ENCODE assay signal across 15 cellular contexts in genomic region chr2:32775954-32776353, GRCh38.
DNase-seq lines count a peak whose midpoint lies in the region; ATAC-seq and TF ChIP-seq lines count a peak whose summit lies in the region.
"Had no signal": no experiment of that assay in that cellular context is flagged by ENCODE, and none has a peak within 500 bp of the region (broad histone marks: within the 10 kb centered on the region; RNA-seq: fewer than 3 reads in every experiment).

No MANE protein-coding gene starts in this region.

- no peak for DNase-seq in activated CD4-positive, alpha-beta T cell treated with anti-CD3 and anti-CD28 coated beads for 36 hours
- DNase-seq in activated CD4-positive, alpha-beta T cell treated with anti-CD3 and anti-CD28 coated beads, Interleukin-2, amount 10 ng/mL, durations not matched to agents 24 days and 14 days: no peak
- DNase-seq in GM10248 (ENCODE audit: extremely low spot score) (peak; percentile 16), SK-N-SH (no peak), HAP-1 (ENCODE audit: low spot score in 2 of 2) (no peak)
- DNase-seq in stimulated activated CD4-positive, alpha-beta T cell treated with anti-CD3 and anti-CD28 coated beads, Interleukin-15, amount 100 ng/mL, for 24 hours: no peak
- no peak for DNase-seq in activated CD8-positive, alpha-beta T cell treated with anti-CD3 and anti-CD28 coated beads for 36 hours
- DNase-seq: CD4-positive, CD25-positive, alpha-beta regulatory T cell; DMS 273 treated with DMSO at 0.1 percent for 48 hours; GM23248; H7 had no signal

- H3K27ac ChIP-seq in SK-N-SH (ENCODE audit: low read depth in 2 of 2, low read length in 1 of 2): no peak overlapping the region
- H3K27ac ChIP-seq: 22Rv1; BLaER1 treated with 17β-estradiol and CSF1 and Interleukin-3, amounts not matched to agents 10 nM and 100 nM; GM23248 had no signal

- H3K36me3 Mint-ChIP-seq in activated CD4-positive, alpha-beta T cell treated with anti-CD3 and anti-CD28 coated beads for 36 hours (ENCODE audit: low read depth): peaks cover 45% of the 10 kb centered on the region
- H3K36me3 Mint-ChIP-seq in activated CD4-positive, alpha-beta T cell treated with anti-CD3 and anti-CD28 coated beads, Interleukin-2, amount 10 ng/mL, durations not matched to agents 24 days and 14 days (ENCODE audit: low read depth): peaks cover 22% of the 10 kb centered on the region
- peaks cover 31% of the 10 kb centered on the region for H3K36me3 Mint-ChIP-seq in nephron (ENCODE audit: low read depth)
- peaks cover 42% of the 10 kb centered on the region for H3K36me3 Mint-ChIP-seq in activated CD8-positive, alpha-beta T cell treated with anti-CD3 and anti-CD28 coated beads for 36 hours (ENCODE audit: low read depth)

- WGBS in SK-N-SH (ENCODE audit: low lambda C conversion rate): 94% methylated on average over 1 of the region's 1 CpG

- H3K9ac ChIP-seq in SK-N-SH: no peak overlapping the region
- H3K9ac ChIP-seq: BLaER1 treated with 17β-estradiol and CSF1 and Interleukin-3, amounts not matched to agents 10 nM and 100 nM; GM23248 had no signal

- intact Hi-C loops in activated CD4-positive, alpha-beta T cell treated with anti-CD3 and anti-CD28 coated beads for 36 hours (cut with DNase I, micrococcal nuclease): loop anchor here (5.0 to 10.0 kb wide), 3 partner anchors 171 to 599 kb away; partner anchors contain the start of gene LTBP1 (in 1 of the 2)
- intact Hi-C loops in activated CD4-positive, alpha-beta T cell treated with anti-CD3 and anti-CD28 coated beads, Interleukin-2, amount 10 ng/mL, durations not matched to agents 24 days and 14 days (cut with micrococcal nuclease): loop anchor here (10.0 kb wide), 1 partner anchor 599 kb away; no protein-coding TSS in a partner anchor
- intact Hi-C loops in activated CD8-positive, alpha-beta T cell treated with anti-CD3 and anti-CD28 coated beads for 36 hours (cut with micrococcal nuclease): loop anchor here (10.0 kb wide), 1 partner anchor 169 kb away; the partner anchor contains the start of gene LTBP1

- H3K4me2 ChIP-seq in SK-N-SH: no peak overlapping the region
- H3K4me2 ChIP-seq: BLaER1 treated with 17β-estradiol and CSF1 and Interleukin-3, amounts not matched to agents 10 nM and 100 nM had no signal

- no peaks in the 10 kb centered on the region; a peak in 2 of 4 replicates for H3K4me1 ChIP-seq in SK-N-SH (ENCODE audit: control insufficient read depth in 1 of 2, insufficient read depth in 2 of 2, low read depth in 1 of 2, low read length in 1 of 2)
- H3K4me1 ChIP-seq in HAP-1: no peaks in the 10 kb centered on the region
- H3K4me1 ChIP-seq: BLaER1 treated with 17β-estradiol and CSF1 and Interleukin-3, amounts not matched to agents 10 nM and 100 nM had no signal

- ATAC-seq in activated CD4-positive, alpha-beta T cell treated with anti-CD3 and anti-CD28 coated beads for 36 hours: peak; percentile 44
- no peak for ATAC-seq in activated CD8-positive, alpha-beta T cell treated with anti-CD3 and anti-CD28 coated beads for 36 hours
- ATAC-seq: HepG2 had no signal

- no peak overlapping the region for H3K4me3 Mint-ChIP-seq in activated CD4-positive, alpha-beta T cell treated with anti-CD3 and anti-CD28 coated beads for 36 hours
- no peak overlapping the region for H3K4me3 Mint-ChIP-seq in activated CD4-positive, alpha-beta T cell treated with anti-CD3 and anti-CD28 coated beads, Interleukin-2, amount 10 ng/mL, durations not matched to agents 24 days and 14 days
- H3K4me3 Mint-ChIP-seq in nephron: no peak overlapping the region
- no peak overlapping the region for H3K4me3 Mint-ChIP-seq in activated CD8-positive, alpha-beta T cell treated with anti-CD3 and anti-CD28 coated beads for 36 hours
- H3K4me3 Mint-ChIP-seq: CD4-positive, CD25-positive, alpha-beta regulatory T cell had no signal

- H3K27me3 ChIP-seq in SK-N-SH (ENCODE audit: insufficient read depth): no peaks in the 10 kb centered on the region
- H3K27me3 ChIP-seq in HAP-1 (ENCODE audit: low read depth): no peaks in the 10 kb centered on the region
- H3K27me3 ChIP-seq: BLaER1 treated with 17β-estradiol and CSF1 and Interleukin-3, amounts not matched to agents 10 nM and 100 nM had no signal

- H3K9me2 ChIP-seq in SK-N-SH: no peaks in the 10 kb centered on the region

- no peak overlapping the region for H3K27ac Mint-ChIP-seq in activated CD4-positive, alpha-beta T cell treated with anti-CD3 and anti-CD28 coated beads for 36 hours
- H3K27ac Mint-ChIP-seq in activated CD4-positive, alpha-beta T cell treated with anti-CD3 and anti-CD28 coated beads, Interleukin-2, amount 10 ng/mL, durations not matched to agents 24 days and 14 days: no peak overlapping the region
- peak overlapping the region in 2 of 3 experiments; percentile 27 to 55 for H3K27ac Mint-ChIP-seq in nephron
- H3K27ac Mint-ChIP-seq in activated CD8-positive, alpha-beta T cell treated with anti-CD3 and anti-CD28 coated beads for 36 hours: no peak overlapping the region

- in situ Hi-C loops in HAP-1 (cut with MboI; ENCODE audit: low sequenced_read_pairs): no loop called here

- no peaks in the 10 kb centered on the region for H3K79me2 ChIP-seq in SK-N-SH (ENCODE audit: insufficient read depth)

- peaks cover 3% of the 10 kb centered on the region for H3K4me1 Mint-ChIP-seq in activated CD4-positive, alpha-beta T cell treated with anti-CD3 and anti-CD28 coated beads for 36 hours
- H3K4me1 Mint-ChIP-seq in activated CD4-positive, alpha-beta T cell treated with anti-CD3 and anti-CD28 coated beads, Interleukin-2, amount 10 ng/mL, durations not matched to agents 24 days and 14 days: peaks cover 2% of the 10 kb centered on the region
- H3K4me1 Mint-ChIP-seq in nephron: peaks cover 17% of the 10 kb centered on the region
- peaks cover 4% of the 10 kb centered on the region for H3K4me1 Mint-ChIP-seq in activated CD8-positive, alpha-beta T cell treated with anti-CD3 and anti-CD28 coated beads for 36 hours (ENCODE audit: low read depth)

- H3K9me3 ChIP-seq in SK-N-SH (0 out of 2 replicates have a peak, but pooled peaks cover 2% of the 10 kb centered on the region), HAP-1 (no peaks in the 10 kb centered on the region)

- H3K9me3 Mint-ChIP-seq in activated CD4-positive, alpha-beta T cell treated with anti-CD3 and anti-CD28 coated beads for 36 hours (ENCODE audit: low read depth): peaks cover 14% of the 10 kb centered on the region
- peaks cover 6% of the 10 kb centered on the region for H3K9me3 Mint-ChIP-seq in activated CD4-positive, alpha-beta T cell treated with anti-CD3 and anti-CD28 coated beads, Interleukin-2, amount 10 ng/mL, durations not matched to agents 24 days and 14 days
- H3K9me3 Mint-ChIP-seq in nephron: peaks cover 7% of the 10 kb centered on the region
- peaks cover 10% of the 10 kb centered on the region for H3K9me3 Mint-ChIP-seq in activated CD8-positive, alpha-beta T cell treated with anti-CD3 and anti-CD28 coated beads for 36 hours

- peaks cover 7 to 33% of the 10 kb centered on the region in 2 experiments for H3K36me3 ChIP-seq in SK-N-SH (replicated peaks in 1 of 2; ENCODE audit: control insufficient read depth in 1 of 2, insufficient read depth in 2 of 2, low read length in 1 of 2)
- H3K36me3 ChIP-seq in HAP-1 (replicated peaks): no peaks in the 10 kb centered on the region

- no peak; a peak in 1 of 4 replicates for TF ChIP-seq EP300 in SK-N-SH (IDR thresholded peaks at IDR 0.05; ENCODE audit: borderline replicate concordance in 1 of 2, low read depth in 1 of 2, low read length in 1 of 2)

- CTCF ChIA-PET in activated CD4-positive, alpha-beta T cell treated with anti-CD3 and anti-CD28 coated beads for 36 hours (lab: Charles Lee): interaction anchor here (1.4 to 1.7 kb wide), 2 partner anchors 10 to 13 kb away, joined by 4 to 6 read pairs; no protein-coding TSS in a partner anchor
- CTCF ChIA-PET in GM10248 (lab: Yijun Ruan, JAX) (interaction anchor here (1.2 to 1.8 kb wide), 3 partner anchors 9 to 12 kb away, joined by 3 to 7 read pairs (median 5); no protein-coding TSS in a partner anchor), SK-N-SH (lab: Yijun Ruan, JAX) (interaction anchor here (1.0 to 7.6 kb wide), 3 partner anchors 258 to 596 kb away, joined by 3 to 75 read pairs (median 8); no protein-coding TSS in a partner anchor)
- CTCF ChIA-PET in activated CD8-positive, alpha-beta T cell treated with anti-CD3 and anti-CD28 coated beads for 36 hours (lab: Charles Lee): interaction anchor here (1.4 kb wide), 1 partner anchor 8 kb away, joined by 3 read pairs; no protein-coding TSS in a partner anchor

- no peaks in the 10 kb centered on the region for H3F3A ChIP-seq in SK-N-SH (replicated peaks; ENCODE audit: insufficient read depth)

- H3K4me3 ChIP-seq in SK-N-SH (ENCODE audit: low read depth in 2 of 2, low read length in 1 of 2) (no peak overlapping the region), HAP-1 (no peak overlapping the region)
- H3K4me3 ChIP-seq: BLaER1 treated with 17β-estradiol and CSF1 and Interleukin-3, amounts not matched to agents 10 nM and 100 nM; GM23248 had no signal

- no peaks in the 10 kb centered on the region for H4K20me1 ChIP-seq in SK-N-SH (ENCODE audit: insufficient read depth)
- H4K20me1 ChIP-seq: BLaER1 treated with 17β-estradiol and CSF1 and Interleukin-3, amounts not matched to agents 10 nM and 100 nM had no signal

- no peaks in the 10 kb centered on the region for H3K27me3 Mint-ChIP-seq in activated CD4-positive, alpha-beta T cell treated with anti-CD3 and anti-CD28 coated beads for 36 hours
- H3K27me3 Mint-ChIP-seq in activated CD4-positive, alpha-beta T cell treated with anti-CD3 and anti-CD28 coated beads, Interleukin-2, amount 10 ng/mL, durations not matched to agents 24 days and 14 days: no peaks in the 10 kb centered on the region
- no peaks in the 10 kb centered on the region for H3K27me3 Mint-ChIP-seq in nephron (ENCODE audit: low read depth)
- no peaks in the 10 kb centered on the region for H3K27me3 Mint-ChIP-seq in activated CD8-positive, alpha-beta T cell treated with anti-CD3 and anti-CD28 coated beads for 36 hours
- H3K27me3 Mint-ChIP-seq: CD4-positive, CD25-positive, alpha-beta regulatory T cell had no signal

- POLR2A ChIA-PET in activated CD4-positive, alpha-beta T cell treated with anti-CD3 and anti-CD28 coated beads for 36 hours (lab: Charles Lee): no interaction called here
- POLR2A ChIA-PET in GM10248 (lab: Yijun Ruan, JAX) (no interaction called here), SK-N-SH (lab: Yijun Ruan, JAX) (no interaction called here)
- POLR2A ChIA-PET in activated CD8-positive, alpha-beta T cell treated with anti-CD3 and anti-CD28 coated beads for 36 hours (lab: Charles Lee): no interaction called here

- H2AFZ ChIP-seq in SK-N-SH (ENCODE audit: low read depth): no peak overlapping the region
- H2AFZ ChIP-seq: GM23248 had no signal

- no peak for TF ChIP-seq RAD21 in SK-N-SH (IDR thresholded peaks at IDR 0.05; ENCODE audit: low read length)

- TF ChIP-seq CTCF in GM10248 (IDR thresholded peaks at IDR 0.05; ENCODE audit: control extremely low read depth, extremely low read depth, low read depth, missing control alignments): no peak
- TF ChIP-seq CTCF in SK-N-SH (IDR thresholded peaks at IDR 0.05): no peak
- no peak for TF ChIP-seq CTCF in nephron (IDR thresholded peaks at IDR 0.05; ENCODE audit: unreplicated experiment in 3 of 3)
- TF ChIP-seq CTCF in activated CD8-positive, alpha-beta T cell treated with anti-CD3 and anti-CD28 coated beads for 36 hours (IDR thresholded peaks at IDR 0.05): no peak

TF ChIP-seq in SK-N-SH, 30 proteins besides CTCF, POLR2A, EP300 and RAD21 (continues in another document):
- TF ChIP-seq MXI1 (IDR thresholded peaks at IDR 0.05; ENCODE audit: low read depth, low read length): no peak
- TF ChIP-seq TEAD4 (IDR thresholded peaks at IDR 0.05; ENCODE audit: borderline replicate concordance, insufficient read depth): no peak

Comparison
In these comparisons a context has a peak if more than half of its experiments do, and no peak if none do; other contexts are left out.
1. H3K27ac Mint-ChIP-seq: peak in nephron (2 of 3); none in activated CD4-positive, alpha-beta T cell treated with anti-CD3 and anti-CD28 coated beads for 36 hours (single experiment), activated CD4-positive, alpha-beta T cell treated with anti-CD3 and anti-CD28 coated beads, Interleukin-2, amount 10 ng/mL, durations not matched to agents 24 days and 14 days (single experiment) and activated CD8-positive, alpha-beta T cell treated with anti-CD3 and anti-CD28 coated beads for 36 hours (single experiment).